1 cellular context compared by ENCODE assay signal in genomic region chr17:82494236-82495055, GRCh38.
A peak's percentile ranks its signal among the peaks of the same experiment; 100 is the strongest.
TF ChIP-seq lines count a peak whose summit lies in the region.

No MANE protein-coding gene starts in this region.

TF ChIP-seq in HepG2, 621 proteins besides CTCF, POLR2A, EP300 and RAD21 (continued from another document and continues in another):
- TF ChIP-seq LRRFIP1 (CRISPR knock-in tag; conservative IDR thresholded peaks at IDR 0.05) (peak; percentile 77; the same call in 1 of the 2 replicates), SUZ12 (IDR thresholded peaks at IDR 0.05; ENCODE audit: low read depth, low read length) (no peak), CSRNP1 (CRISPR knock-in tag; IDR thresholded peaks at IDR 0.05) (peak; percentile 84; the same call in 1 of the 2 replicates), RAD51 (IDR thresholded peaks at IDR 0.05; ENCODE audit: borderline replicate concordance) (no peak), ZNF703 (CRISPR knock-in tag; IDR thresholded peaks at IDR 0.05; ENCODE audit: borderline replicate concordance) (no peak), KLF13 (CRISPR knock-in tag; IDR thresholded peaks at IDR 0.05) (no peak), ZNF569 (CRISPR knock-in tag; IDR thresholded peaks at IDR 0.05; ENCODE audit: borderline replicate concordance) (no peak), ZNF280D (CRISPR knock-in tag; IDR thresholded peaks at IDR 0.05) (peak; percentile 91), ZNF570 (CRISPR knock-in tag; IDR thresholded peaks at IDR 0.05; ENCODE audit: borderline replicate concordance) (0 out of 2 replicates have a peak, but pooled peaks have one; percentile 23), PHF21A (CRISPR knock-in tag; IDR thresholded peaks at IDR 0.05) (peak; percentile 97), CEBPZ (IDR thresholded peaks at IDR 0.05; ENCODE audit: low read length) (no peak), JDP2 (CRISPR knock-in tag; IDR thresholded peaks at IDR 0.05; ENCODE audit: borderline replicate concordance) (no peak), ZNF773 (CRISPR knock-in tag; IDR thresholded peaks at IDR 0.05; ENCODE audit: borderline replicate concordance) (no peak), RNF2 (conservative IDR thresholded peaks at IDR 0.05; ENCODE audit: low read depth) (peak; percentile 52; the same call in 1 of the 2 replicates), JUND (CRISPR knock-in tag; IDR thresholded peaks at IDR 0.05) (0 out of 2 replicates have a peak, but pooled peaks have one; percentile 9), ZSCAN31 (CRISPR knock-in tag; IDR thresholded peaks at IDR 0.05; ENCODE audit: low read depth) (peak; percentile 94), NFYC (CRISPR knock-in tag; IDR thresholded peaks at IDR 0.05) (peak; percentile 1; the same call in 1 of the 2 replicates), ZNF674 (CRISPR knock-in tag; IDR thresholded peaks at IDR 0.05; ENCODE audit: low read depth) (peak; percentile 58; the same call in 1 of the 2 replicates), KDM5B (CRISPR knock-in tag; IDR thresholded peaks at IDR 0.05; ENCODE audit: borderline replicate concordance) (peak; percentile 62), MIXL1 (CRISPR knock-in tag; IDR thresholded peaks at IDR 0.05) (peak; percentile 66; the same call in 1 of the 2 replicates), BORCS8-MEF2B (CRISPR knock-in tag; IDR thresholded peaks at IDR 0.05) (peak; percentile 93), ZBTB46 (CRISPR knock-in tag; IDR thresholded peaks at IDR 0.05; ENCODE audit: borderline replicate concordance) (0 out of 2 replicates have a peak, but pooled peaks have one; percentile 91), ZFP41 (CRISPR knock-in tag; IDR thresholded peaks at IDR 0.05; ENCODE audit: borderline replicate concordance) (0 out of 2 replicates have a peak, but pooled peaks have one; percentile 37), ZNF883 (CRISPR knock-in tag; IDR thresholded peaks at IDR 0.05; ENCODE audit: not compliant biosample characterization) (no peak), HDAC1 (CRISPR knock-in tag; IDR thresholded peaks at IDR 0.05) (peak; percentile 72), ZNF329 (CRISPR knock-in tag; IDR thresholded peaks at IDR 0.05; ENCODE audit: low read depth) (peak; percentile 73; the same call in 1 of the 2 replicates), RARG (CRISPR knock-in tag; IDR thresholded peaks at IDR 0.05; ENCODE audit: low read depth) (0 out of 2 replicates have a peak, but pooled peaks have one; percentile 37), RBM22 (optimal IDR thresholded peaks at IDR 0.05; ENCODE audit: low read length) (peak; percentile 100), ZNF556 (CRISPR knock-in tag; IDR thresholded peaks at IDR 0.05; ENCODE audit: borderline replicate concordance) (peak; percentile 99)
- TF ChIP-seq, protein P1, sequence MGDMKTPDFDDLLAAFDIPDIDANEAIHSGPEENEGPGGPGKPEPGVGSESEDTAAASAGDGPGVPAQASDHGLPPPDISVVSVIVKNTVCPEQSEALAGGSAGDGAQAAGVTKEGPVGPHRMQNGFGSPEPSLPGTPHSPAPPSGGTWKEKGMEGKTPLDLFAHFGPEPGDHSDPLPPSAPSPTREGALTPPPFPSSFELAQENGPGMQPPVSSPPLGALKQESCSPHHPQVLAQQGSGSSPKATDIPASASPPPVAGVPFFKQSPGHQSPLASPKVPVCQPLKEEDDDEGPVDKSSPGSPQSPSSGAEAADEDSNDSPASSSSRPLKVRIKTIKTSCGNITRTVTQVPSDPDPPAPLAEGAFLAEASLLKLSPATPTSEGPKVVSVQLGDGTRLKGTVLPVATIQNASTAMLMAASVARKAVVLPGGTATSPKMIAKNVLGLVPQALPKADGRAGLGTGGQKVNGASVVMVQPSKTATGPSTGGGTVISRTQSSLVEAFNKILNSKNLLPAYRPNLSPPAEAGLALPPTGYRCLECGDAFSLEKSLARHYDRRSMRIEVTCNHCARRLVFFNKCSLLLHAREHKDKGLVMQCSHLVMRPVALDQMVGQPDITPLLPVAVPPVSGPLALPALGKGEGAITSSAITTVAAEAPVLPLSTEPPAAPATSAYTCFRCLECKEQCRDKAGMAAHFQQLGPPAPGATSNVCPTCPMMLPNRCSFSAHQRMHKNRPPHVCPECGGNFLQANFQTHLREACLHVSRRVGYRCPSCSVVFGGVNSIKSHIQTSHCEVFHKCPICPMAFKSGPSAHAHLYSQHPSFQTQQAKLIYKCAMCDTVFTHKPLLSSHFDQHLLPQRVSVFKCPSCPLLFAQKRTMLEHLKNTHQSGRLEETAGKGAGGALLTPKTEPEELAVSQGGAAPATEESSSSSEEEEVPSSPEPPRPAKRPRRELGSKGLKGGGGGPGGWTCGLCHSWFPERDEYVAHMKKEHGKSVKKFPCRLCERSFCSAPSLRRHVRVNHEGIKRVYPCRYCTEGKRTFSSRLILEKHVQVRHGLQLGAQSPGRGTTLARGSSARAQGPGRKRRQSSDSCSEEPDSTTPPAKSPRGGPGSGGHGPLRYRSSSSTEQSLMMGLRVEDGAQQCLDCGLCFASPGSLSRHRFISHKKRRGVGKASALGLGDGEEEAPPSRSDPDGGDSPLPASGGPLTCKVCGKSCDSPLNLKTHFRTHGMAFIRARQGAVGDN (CRISPR knock-in tag; IDR thresholded peaks at IDR 0.05) = peak; percentile 83
- TF ChIP-seq, protein P2, sequence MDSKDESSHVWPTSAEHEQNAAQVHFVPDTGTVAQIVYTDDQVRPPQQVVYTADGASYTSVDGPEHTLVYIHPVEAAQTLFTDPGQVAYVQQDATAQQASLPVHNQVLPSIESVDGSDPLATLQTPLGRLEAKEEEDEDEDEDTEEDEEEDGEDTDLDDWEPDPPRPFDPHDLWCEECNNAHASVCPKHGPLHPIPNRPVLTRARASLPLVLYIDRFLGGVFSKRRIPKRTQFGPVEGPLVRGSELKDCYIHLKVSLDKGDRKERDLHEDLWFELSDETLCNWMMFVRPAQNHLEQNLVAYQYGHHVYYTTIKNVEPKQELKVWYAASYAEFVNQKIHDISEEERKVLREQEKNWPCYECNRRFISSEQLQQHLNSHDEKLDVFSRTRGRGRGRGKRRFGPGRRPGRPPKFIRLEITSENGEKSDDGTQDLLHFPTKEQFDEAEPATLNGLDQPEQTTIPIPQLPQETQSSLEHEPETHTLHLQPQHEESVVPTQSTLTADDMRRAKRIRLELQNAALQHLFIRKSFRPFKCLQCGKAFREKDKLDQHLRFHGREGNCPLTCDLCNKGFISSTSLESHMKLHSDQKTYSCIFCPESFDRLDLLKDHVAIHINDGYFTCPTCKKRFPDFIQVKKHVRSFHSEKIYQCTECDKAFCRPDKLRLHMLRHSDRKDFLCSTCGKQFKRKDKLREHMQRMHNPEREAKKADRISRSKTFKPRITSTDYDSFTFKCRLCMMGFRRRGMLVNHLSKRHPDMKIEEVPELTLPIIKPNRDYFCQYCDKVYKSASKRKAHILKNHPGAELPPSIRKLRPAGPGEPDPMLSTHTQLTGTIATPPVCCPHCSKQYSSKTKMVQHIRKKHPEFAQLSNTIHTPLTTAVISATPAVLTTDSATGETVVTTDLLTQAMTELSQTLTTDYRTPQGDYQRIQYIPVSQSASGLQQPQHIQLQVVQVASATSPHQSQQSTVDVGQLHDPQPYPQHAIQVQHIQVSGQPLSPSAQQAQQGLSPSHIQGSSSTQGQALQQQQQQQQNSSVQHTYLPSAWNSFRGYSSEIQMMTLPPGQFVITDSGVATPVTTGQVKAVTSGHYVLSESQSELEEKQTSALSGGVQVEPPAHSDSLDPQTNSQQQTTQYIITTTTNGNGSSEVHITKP (CRISPR knock-in tag; IDR thresholded peaks at IDR 0.05; ENCODE audit: low read depth) = peak; percentile 59
- TF ChIP-seq, protein P3, sequence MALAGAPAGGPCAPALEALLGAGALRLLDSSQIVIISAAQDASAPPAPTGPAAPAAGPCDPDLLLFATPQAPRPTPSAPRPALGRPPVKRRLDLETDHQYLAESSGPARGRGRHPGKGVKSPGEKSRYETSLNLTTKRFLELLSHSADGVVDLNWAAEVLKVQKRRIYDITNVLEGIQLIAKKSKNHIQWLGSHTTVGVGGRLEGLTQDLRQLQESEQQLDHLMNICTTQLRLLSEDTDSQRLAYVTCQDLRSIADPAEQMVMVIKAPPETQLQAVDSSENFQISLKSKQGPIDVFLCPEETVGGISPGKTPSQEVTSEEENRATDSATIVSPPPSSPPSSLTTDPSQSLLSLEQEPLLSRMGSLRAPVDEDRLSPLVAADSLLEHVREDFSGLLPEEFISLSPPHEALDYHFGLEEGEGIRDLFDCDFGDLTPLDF (CRISPR knock-in tag; IDR thresholded peaks at IDR 0.05) = peak; percentile 44; the same call in 1 of the 2 replicates
